Comparison of ENCODE assay signal across 1 cellular context in the genomic region with DNA sequence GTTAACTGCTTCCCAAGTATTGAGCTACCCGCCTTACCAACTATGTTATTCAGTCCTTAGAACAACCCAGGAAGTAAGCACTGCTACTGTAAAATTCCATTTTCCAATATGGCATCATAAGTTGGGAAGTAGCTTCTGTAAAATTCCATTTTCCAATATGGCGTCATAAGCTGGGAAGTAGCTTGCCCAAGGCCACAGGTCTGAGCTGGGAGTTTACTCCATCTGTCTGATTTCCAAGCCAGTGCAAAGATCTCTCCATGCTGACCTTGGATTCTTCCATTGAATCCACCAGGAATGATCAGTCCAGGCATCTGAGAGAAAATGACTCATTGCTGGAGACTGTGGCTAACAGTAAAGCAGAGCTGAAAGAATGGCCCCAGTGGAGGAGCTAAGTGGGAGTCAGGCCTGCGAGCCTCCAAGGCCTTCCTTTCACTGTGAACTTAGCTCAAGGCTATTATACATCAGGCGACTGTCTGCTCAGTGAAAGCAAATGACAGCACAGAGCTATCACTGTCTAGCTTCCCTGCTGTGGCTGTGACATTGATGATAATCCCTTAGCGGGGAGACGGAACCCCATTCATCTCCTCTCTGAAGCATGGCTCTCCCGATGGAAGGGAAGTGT.
TF ChIP-seq lines count a peak whose summit lies in the region.

No MANE protein-coding gene starts in this region.

TF ChIP-seq in HepG2, 621 proteins besides CTCF, POLR2A, EP300 and RAD21:
- TF ChIP-seq ZNF574 (CRISPR knock-in tag; IDR thresholded peaks at IDR 0.05): no peak
- TF ChIP-seq ZNF704 (CRISPR knock-in tag; IDR thresholded peaks at IDR 0.05; ENCODE audit: borderline replicate concordance): no peak
- no peak for TF ChIP-seq ARID4A (CRISPR knock-in tag; IDR thresholded peaks at IDR 0.05; ENCODE audit: borderline replicate concordance)
- no peak for TF ChIP-seq SNAI1 (CRISPR knock-in tag; IDR thresholded peaks at IDR 0.05; ENCODE audit: borderline replicate concordance)
- peak; percentile 76 for TF ChIP-seq FOSL2 (CRISPR knock-in tag; IDR thresholded peaks at IDR 0.05)
- no peak for TF ChIP-seq ZNF207 (IDR thresholded peaks at IDR 0.05; ENCODE audit: borderline replicate concordance)
- TF ChIP-seq CC2D1A (CRISPR knock-in tag; IDR thresholded peaks at IDR 0.05): no peak
- no peak for TF ChIP-seq XBP1 (CRISPR knock-in tag; IDR thresholded peaks at IDR 0.05)
- TF ChIP-seq SOX6 (IDR thresholded peaks at IDR 0.05): no peak
- TF ChIP-seq SOX6 (CRISPR knock-in tag; IDR thresholded peaks at IDR 0.05): no peak
- TF ChIP-seq ARNTL (CRISPR knock-in tag; IDR thresholded peaks at IDR 0.05): no peak
- no peak for TF ChIP-seq SKIL (CRISPR knock-in tag; IDR thresholded peaks at IDR 0.05; ENCODE audit: borderline replicate concordance)
- 0 out of 2 replicates have a peak, but pooled peaks have one; percentile 42 for TF ChIP-seq ZNF354B (CRISPR knock-in tag; IDR thresholded peaks at IDR 0.05)
- TF ChIP-seq KLF6 (CRISPR knock-in tag; IDR thresholded peaks at IDR 0.05): no peak
- no peak for TF ChIP-seq NONO (IDR thresholded peaks at IDR 0.05)
- no peak for TF ChIP-seq NONO (CRISPR knock-in tag; conservative IDR thresholded peaks at IDR 0.05)
- no peak for TF ChIP-seq ATF7-NPFF (CRISPR knock-in tag; IDR thresholded peaks at IDR 0.05; ENCODE audit: low read depth)
- TF ChIP-seq FOXK1 (CRISPR knock-in tag; IDR thresholded peaks at IDR 0.05; ENCODE audit: borderline replicate concordance, low read depth): no peak
- TF ChIP-seq, protein P1, sequence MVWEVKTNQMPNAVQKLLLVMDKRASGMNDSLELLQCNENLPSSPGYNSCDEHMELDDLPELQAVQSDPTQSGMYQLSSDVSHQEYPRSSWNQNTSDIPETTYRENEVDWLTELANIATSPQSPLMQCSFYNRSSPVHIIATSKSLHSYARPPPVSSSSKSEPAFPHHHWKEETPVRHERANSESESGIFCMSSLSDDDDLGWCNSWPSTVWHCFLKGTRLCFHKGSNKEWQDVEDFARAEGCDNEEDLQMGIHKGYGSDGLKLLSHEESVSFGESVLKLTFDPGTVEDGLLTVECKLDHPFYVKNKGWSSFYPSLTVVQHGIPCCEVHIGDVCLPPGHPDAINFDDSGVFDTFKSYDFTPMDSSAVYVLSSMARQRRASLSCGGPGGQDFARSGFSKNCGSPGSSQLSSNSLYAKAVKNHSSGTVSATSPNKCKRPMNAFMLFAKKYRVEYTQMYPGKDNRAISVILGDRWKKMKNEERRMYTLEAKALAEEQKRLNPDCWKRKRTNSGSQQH (CRISPR knock-in tag; IDR thresholded peaks at IDR 0.05; ENCODE audit: low read depth): 0 out of 2 replicates have a peak, but pooled peaks have one; percentile 48
- TF ChIP-seq ZBTB8A (CRISPR knock-in tag; IDR thresholded peaks at IDR 0.05; ENCODE audit: borderline replicate concordance, low read depth): no peak
- TF ChIP-seq KAT8 (CRISPR knock-in tag; IDR thresholded peaks at IDR 0.05): no peak
- TF ChIP-seq, protein P2, sequence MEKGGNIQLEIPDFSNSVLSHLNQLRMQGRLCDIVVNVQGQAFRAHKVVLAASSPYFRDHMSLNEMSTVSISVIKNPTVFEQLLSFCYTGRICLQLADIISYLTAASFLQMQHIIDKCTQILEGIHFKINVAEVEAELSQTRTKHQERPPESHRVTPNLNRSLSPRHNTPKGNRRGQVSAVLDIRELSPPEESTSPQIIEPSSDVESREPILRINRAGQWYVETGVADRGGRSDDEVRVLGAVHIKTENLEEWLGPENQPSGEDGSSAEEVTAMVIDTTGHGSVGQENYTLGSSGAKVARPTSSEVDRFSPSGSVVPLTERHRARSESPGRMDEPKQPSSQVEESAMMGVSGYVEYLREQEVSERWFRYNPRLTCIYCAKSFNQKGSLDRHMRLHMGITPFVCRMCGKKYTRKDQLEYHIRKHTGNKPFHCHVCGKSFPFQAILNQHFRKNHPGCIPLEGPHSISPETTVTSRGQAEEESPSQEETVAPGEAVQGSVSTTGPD (CRISPR knock-in tag; IDR thresholded peaks at IDR 0.05): no peak
- no peak for TF ChIP-seq ZNF572 (CRISPR knock-in tag; IDR thresholded peaks at IDR 0.05)
- TF ChIP-seq ZNF570 (CRISPR knock-in tag; IDR thresholded peaks at IDR 0.05; ENCODE audit: borderline replicate concordance): no peak
- TF ChIP-seq ZFYVE20 (CRISPR knock-in tag; IDR thresholded peaks at IDR 0.05; ENCODE audit: borderline replicate concordance, low read depth): no peak
- TF ChIP-seq ZNF121 (CRISPR knock-in tag; IDR thresholded peaks at IDR 0.05): no peak
- TF ChIP-seq, protein P3, sequence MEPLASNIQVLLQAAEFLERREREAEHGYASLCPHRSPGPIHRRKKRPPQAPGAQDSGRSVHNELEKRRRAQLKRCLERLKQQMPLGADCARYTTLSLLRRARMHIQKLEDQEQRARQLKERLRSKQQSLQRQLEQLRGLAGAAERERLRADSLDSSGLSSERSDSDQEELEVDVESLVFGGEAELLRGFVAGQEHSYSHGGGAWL (CRISPR knock-in tag; IDR thresholded peaks at IDR 0.05): no peak
- TF ChIP-seq ZNF343 (CRISPR knock-in tag; IDR thresholded peaks at IDR 0.05): no peak
- no peak for TF ChIP-seq ZNF326 (CRISPR knock-in tag; IDR thresholded peaks at IDR 0.05; ENCODE audit: borderline replicate concordance)
- no peak for TF ChIP-seq ZNF234 (CRISPR knock-in tag; conservative IDR thresholded peaks at IDR 0.05)
- no peak for TF ChIP-seq REL (CRISPR knock-in tag; conservative IDR thresholded peaks at IDR 0.05)
- TF ChIP-seq, protein P4, sequence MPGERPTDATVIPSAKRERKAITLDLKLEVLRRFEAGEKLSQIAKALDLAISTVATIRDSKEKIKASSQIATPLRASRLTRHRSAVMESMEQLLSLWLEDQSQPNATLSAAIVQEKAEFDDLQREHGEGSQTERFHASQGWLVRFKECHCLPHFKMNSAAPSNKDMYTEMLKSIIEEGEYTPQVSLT (CRISPR knock-in tag; IDR thresholded peaks at IDR 0.05; ENCODE audit: borderline replicate concordance, low read depth): no peak
- peak; percentile 95 for TF ChIP-seq ZNF644 (CRISPR knock-in tag; IDR thresholded peaks at IDR 0.05; ENCODE audit: low read depth)
- TF ChIP-seq FOXJ3 (CRISPR knock-in tag; IDR thresholded peaks at IDR 0.05; ENCODE audit: borderline replicate concordance): no peak
- no peak for TF ChIP-seq SIX1 (CRISPR knock-in tag; IDR thresholded peaks at IDR 0.05; ENCODE audit: borderline replicate concordance)
- no peak for TF ChIP-seq CHD2 (IDR thresholded peaks at IDR 0.05; ENCODE audit: low read depth, low read length)
